ENCODE assay signal across 24 cellular contexts in genomic region chr7:16970732-16971495, GRCh38.
DNase-seq lines count a peak whose midpoint lies in the region; ATAC-seq and TF ChIP-seq lines count a peak whose summit lies in the region.
"Had no signal": no experiment of that assay in that cellular context is flagged by ENCODE, and none has a peak within 500 bp of the region (broad histone marks: within the 10 kb centered on the region; RNA-seq: fewer than 3 reads in every experiment).

No MANE protein-coding gene starts in this region.

- H2AFZ ChIP-seq in GM23338 (peak overlapping the region; percentile 2; the same call in 1 of the 2 replicates), osteoblast (ENCODE audit: low read length) (peak overlapping the region; percentile 18)
- H2AFZ ChIP-seq: PC-9 had no signal

- H3K4me3 Mint-ChIP-seq in GM23338 = no peak overlapping the region
- H3K4me3 Mint-ChIP-seq: CD4-positive, alpha-beta memory T cell had no signal

- H3K27ac ChIP-seq in GM23338 (ENCODE audit: low read depth) (no peak overlapping the region), ectodermal cell (ENCODE audit: insufficient read depth, low read depth, low read length, poor library complexity, severe bottlenecking) (peak overlapping the region; percentile 83), osteoblast (ENCODE audit: low read depth, low read length) (no peak overlapping the region)
- H3K27ac ChIP-seq: 22Rv1, BLaER1, KMS-11, PC-9, RWPE1 had no signal

- no peaks in the 10 kb centered on the region for H4K20me1 ChIP-seq in GM23338 (replicated peaks; ENCODE audit: insufficient read depth)
- H4K20me1 ChIP-seq in osteoblast (ENCODE audit: insufficient read depth, low read length) = no peaks in the 10 kb centered on the region
- H4K20me1 ChIP-seq: BLaER1 had no signal

- 0 out of 2 replicates have a peak, but pooled peaks cover 2% of the 10 kb centered on the region for H3K4me1 ChIP-seq in GM23338 (ENCODE audit: insufficient read depth)
- H3K4me1 ChIP-seq in ectodermal cell (ENCODE audit: control insufficient read depth, insufficient read depth, low read length) = peaks cover 13% of the 10 kb centered on the region
- peaks cover 20% of the 10 kb centered on the region for H3K4me1 ChIP-seq in osteoblast (ENCODE audit: insufficient read depth, low read length)
- H3K4me1 ChIP-seq: BLaER1 had no signal

- no peaks in the 10 kb centered on the region for H3K79me2 ChIP-seq in GM23338 (replicated peaks; ENCODE audit: insufficient read depth)
- H3K79me2 ChIP-seq in osteoblast (ENCODE audit: insufficient read depth, low read length) = no peaks in the 10 kb centered on the region

- peaks cover 11% of the 10 kb centered on the region for H3K4me1 Mint-ChIP-seq in GM23338

- H3K36me3 ChIP-seq in GM23338 (ENCODE audit: insufficient read depth) = no peaks in the 10 kb centered on the region
- no peaks in the 10 kb centered on the region for H3K36me3 ChIP-seq in ectodermal cell (ENCODE audit: control insufficient read depth, insufficient read depth, low read length)
- no peaks in the 10 kb centered on the region for H3K36me3 ChIP-seq in osteoblast (ENCODE audit: insufficient read depth, low read length)
- H3K36me3 ChIP-seq: BLaER1 had no signal

- H3K27me3 ChIP-seq in GM23338 (ENCODE audit: insufficient read depth) (no peaks in the 10 kb centered on the region), ectodermal cell (ENCODE audit: control insufficient read depth, insufficient read depth, low read length, poor library complexity, severe bottlenecking) (no peaks in the 10 kb centered on the region), osteoblast (ENCODE audit: insufficient read depth, low read length) (no peaks in the 10 kb centered on the region)
- H3K27me3 ChIP-seq: BLaER1 had no signal

- peaks cover under 1% of the 10 kb centered on the region; the same call in 1 of the 3 replicates for H3K9me3 Mint-ChIP-seq in GM23338
- H3K9me3 Mint-ChIP-seq: CD4-positive, alpha-beta memory T cell had no signal

- no peak overlapping the region; the same call in 1 of the 2 replicates for H3K27ac Mint-ChIP-seq in GM23338
- H3K27ac Mint-ChIP-seq: CD4-positive, alpha-beta memory T cell had no signal

- H3K4me3 ChIP-seq in GM23338 (no peak overlapping the region), ectodermal cell (ENCODE audit: insufficient read depth, low read depth, low read length) (no peak overlapping the region), osteoblast (ENCODE audit: insufficient read depth, low read length) (no peak overlapping the region)
- H3K4me3 ChIP-seq: BLaER1, PC-9 had no signal

- H3K9me3 ChIP-seq in ectodermal cell (ENCODE audit: control insufficient read depth, low read length) (no peaks in the 10 kb centered on the region), osteoblast (ENCODE audit: low read depth, low read length) (no peaks in the 10 kb centered on the region)
- H3K9me3 ChIP-seq: SK-N-SH had no signal

- no peaks in the 10 kb centered on the region for H3K27me3 Mint-ChIP-seq in GM23338 (ENCODE audit: insufficient read depth, low read depth, poor library complexity)

- peak; percentile 78 for ATAC-seq in GM23338
- ATAC-seq in GM19023 (IDR thresholded peaks at IDR 0.05; ENCODE audit: unreplicated experiment) = no peak
- ATAC-seq in GM21717 (IDR thresholded peaks at IDR 0.05; ENCODE audit: unreplicated experiment) = no peak
- ATAC-seq: HCT116 had no signal

- no peaks in the 10 kb centered on the region for H3F3A ChIP-seq in GM23338 (replicated peaks; ENCODE audit: low read depth)

- TF ChIP-seq CTCF in GM23338 (conservative IDR thresholded peaks at IDR 0.05; ENCODE audit: low read depth in 2 of 2) = no peak
- no peak for TF ChIP-seq CTCF in osteoblast (IDR thresholded peaks at IDR 0.05; ENCODE audit: extremely low read depth, low read depth, low read length)

- 52 to 57% methylated on average over 9 of the region's 9 CpGs for WGBS in ectodermal cell, 2 experiments

- DNase-seq in GM23338 (ENCODE audit: low spot score) = peak; percentile 25
- DNase-seq in NCI-H524 (lab: John Stamatoyannopoulos, UW) = peak; percentile 17 to 68
- peak; percentile 3 for DNase-seq in osteoblast (ENCODE audit: insufficient read length, low spot score, missing footprints)
- DNase-seq in SIG-M5 treated with dmso at 0.1 percent for 504 hours (lab: John Stamatoyannopoulos, UW; ENCODE audit: unreplicated experiment) = no peak
- DNase-seq in ureter (ENCODE audit: low spot score) = no peak
- DNase-seq: ACHN; CD4-positive, alpha-beta memory T cell; DND-41; GOT3; NCI-H1092 treated with DMSO at 0.1 percent for 48 hours; NCI-H1436 treated with DMSO at 0.1 percent for 48 hours; NCI-H1930; NCI-H526 treated with DMSO at 0.1 percent for 48 hours; PC-9; SHP77 treated with DMSO at 0.1 percent for 48 hours; SK-N-SH had no signal

- peaks cover 3% of the 10 kb centered on the region; the same call in 1 of the 3 replicates for H3K36me3 Mint-ChIP-seq in GM23338 (ENCODE audit: low read depth)
- H3K36me3 Mint-ChIP-seq: CD4-positive, alpha-beta memory T cell had no signal

- H3K4me2 ChIP-seq in GM23338 (peak overlapping the region; percentile 16; the same call in 1 of the 2 replicates), osteoblast (ENCODE audit: insufficient read depth, low read length) (no peak overlapping the region)
- H3K4me2 ChIP-seq: BLaER1, KMS-11, PC-9, SK-N-SH had no signal

- 0 out of 2 replicates have a peak, but pooled peaks cover 3% of the 10 kb centered on the region for H3K9me2 ChIP-seq in GM23338 (ENCODE audit: insufficient read depth)
- H3K9me2 ChIP-seq: SK-N-SH had no signal

TF ChIP-seq in GM23338, 12 proteins besides CTCF, POLR2A, EP300 and RAD21 (continues in another document):
- TF ChIP-seq REST (IDR thresholded peaks at IDR 0.05; ENCODE audit: unreplicated experiment) (no peak), EZH2 (IDR thresholded peaks at IDR 0.05; ENCODE audit: low read depth, unreplicated experiment) (no peak), CREB1 (CRISPR knock-in tag; IDR thresholded peaks at IDR 0.05; ENCODE audit: low read depth) (no peak), JUNB (IDR thresholded peaks at IDR 0.05; ENCODE audit: unreplicated experiment) (no peak)

Comparison
In these comparisons a context has a peak if more than half of its experiments do, and no peak if none do; other contexts are left out.
1. DNase-seq: peak in GM23338 (single experiment), NCI-H524 (2 of 2) and osteoblast (single experiment); none in SIG-M5 treated with dmso at 0.1 percent for 504 hours (single experiment) and ureter (single experiment).